8 cellular contexts compared by ENCODE assay signal in the genomic region with DNA sequence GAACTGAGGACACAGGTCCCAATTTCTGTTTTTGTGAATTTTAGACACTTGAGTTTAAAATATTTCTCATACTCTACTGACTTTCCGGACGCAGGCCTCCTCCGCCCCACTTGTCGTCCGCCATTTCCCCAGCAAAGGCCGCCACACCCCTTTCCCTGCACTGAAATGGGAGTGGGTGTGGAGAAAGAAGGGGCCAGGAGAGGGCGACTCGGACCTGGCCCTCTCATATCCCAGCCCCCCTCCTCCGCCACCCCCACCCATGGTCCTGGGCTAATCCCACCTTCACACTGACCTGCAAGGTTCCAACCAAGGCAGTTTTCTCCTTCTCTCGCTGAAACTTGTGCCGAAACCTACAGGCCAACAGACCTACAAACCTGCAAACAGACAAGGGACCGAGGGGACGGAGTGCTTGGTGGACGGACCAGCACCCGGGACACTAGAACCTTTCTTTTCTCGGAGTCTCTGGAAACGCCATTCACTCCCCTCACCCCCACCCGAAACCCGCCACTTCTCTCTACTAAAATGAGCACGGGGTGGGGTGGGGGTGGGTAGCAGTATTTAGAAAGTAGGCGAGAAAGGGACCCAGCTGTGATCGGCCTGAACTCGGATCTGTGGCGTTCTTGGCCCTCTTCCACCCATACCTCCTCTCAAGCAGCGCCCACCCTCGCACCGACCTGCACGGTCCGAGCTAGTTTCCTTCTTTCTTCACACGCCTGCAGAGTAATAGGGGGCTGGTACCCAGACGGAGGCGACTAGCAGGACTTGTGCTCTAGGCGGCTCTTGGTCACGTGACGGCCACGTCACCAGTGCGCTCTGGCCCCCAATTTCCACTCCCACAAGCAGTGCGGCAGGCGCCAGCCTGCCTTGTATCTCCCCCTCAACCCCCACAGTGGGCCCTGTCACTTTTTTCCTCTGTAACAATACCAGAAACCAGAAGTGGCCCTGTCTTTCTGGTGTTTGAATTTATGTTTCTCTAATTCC. TPM values are rescaled to one million over a fixed set of nuclear protein-coding genes. Genes with fewer than 3 reads are reported as not detected.
DNase-seq lines count a peak whose midpoint lies in the region; ATAC-seq, FAIRE-seq and TF ChIP-seq lines count a peak whose summit lies in the region.

A gene (minus strand): TSS at position 790 of the 981 bp plus-strand sequence. CDS start 1,380 bp downstream, outside the sequence.

- no peak within 1 kb of the TSS for H2BK15ac ChIP-seq in H1 (ENCODE audit: low read length)
- H2BK15ac ChIP-seq in mesendoderm (replicated peaks; ENCODE audit: low read depth): no peak within 1 kb of the TSS

- POLR2A ChIA-PET in activated CD8-positive, alpha-beta T cell treated with anti-CD3 and anti-CD28 coated beads for 36 hours (lab: Charles Lee): no interaction called here
- POLR2A ChIA-PET in H1 (lab: Charles Lee; ENCODE audit: partially characterized antibody): interaction anchor here (1.0 to 1.9 kb wide), 2 partner anchors 42 to 314 kb away, joined by 3 to 5 read pairs; a partner anchor contains a TSS

- H4K8ac ChIP-seq in H1 (ENCODE audit: extremely low read depth, insufficient read depth, low read length): peak within 1 kb of the TSS; percentile 81
- no peak within 1 kb of the TSS for H4K8ac ChIP-seq in mesendoderm (ENCODE audit: low read depth, low read length)

- H2BK120ac ChIP-seq in H1 (replicated peaks; ENCODE audit: low read depth, low read length) (no peak within 1 kb of the TSS), mesendoderm (ENCODE audit: low read depth, low read length) (no peak within 1 kb of the TSS)

- H2AK5ac ChIP-seq in H1 (ENCODE audit: low read depth, low read length) (no peak within 1 kb of the TSS), mesendoderm (ENCODE audit: low read length) (no peak within 1 kb of the TSS)

- H3K4me1 ChIP-seq in BLaER1: peaks cover 22% of the 10 kb centered on the region
- peaks cover 0 to 5% (median 0%) of the 10 kb centered on the region in 4 experiments; a peak in 1 of 7 replicates for H3K4me1 ChIP-seq in H1 (replicated peaks in 1 of 4; ENCODE audit: control insufficient read depth in 3 of 4, insufficient read depth in 4 of 4, low read length in 3 of 4)
- no peaks in the 10 kb centered on the region for H3K4me1 ChIP-seq in mesendoderm (ENCODE audit: control insufficient read depth, low read depth, low read length)

- peak within 1 kb of the TSS; percentile 60; the same call in 1 of the 2 replicates for H2BK12ac ChIP-seq in H1 (ENCODE audit: low read depth, low read length)

- H3K14ac ChIP-seq in H1 (ENCODE audit: insufficient read length): no peak within 1 kb of the TSS

- H3K9ac ChIP-seq in BLaER1 (peak within 1 kb of the TSS; percentile 73), H1 (replicated peaks in 1 of 4; ENCODE audit: extremely low read depth in 1 of 4, low read depth in 3 of 4, low read length in 3 of 4) (peak within 1 kb of the TSS; percentile 46 to 92 (median 62)), mesendoderm (ENCODE audit: low read length) (peak within 1 kb of the TSS; percentile 85)

- no peak for TF ChIP-seq CTCF in activated CD8-positive, alpha-beta T cell treated with anti-CD3 and anti-CD28 coated beads for 36 hours (IDR thresholded peaks at IDR 0.05)
- peak; percentile 47 to 50 (median 50) for TF ChIP-seq CTCF in H1 (IDR thresholded peaks at IDR 0.05; ENCODE audit: control extremely low read depth in 1 of 3, insufficient read depth in 1 of 3, low read depth in 1 of 3, low read length in 3 of 3)

- H3K9me3 ChIP-seq in BLaER1: no peaks in the 10 kb centered on the region
- no peaks in the 10 kb centered on the region for H3K9me3 ChIP-seq in H1 (ENCODE audit: insufficient read depth in 2 of 2, low read depth in 1 of 2, low read length in 1 of 2)

- H3K23ac ChIP-seq in H1 (ENCODE audit: insufficient read length) (no peak within 1 kb of the TSS), mesendoderm (ENCODE audit: low read length) (no peak within 1 kb of the TSS)

- CTCF ChIA-PET in activated CD8-positive, alpha-beta T cell treated with anti-CD3 and anti-CD28 coated beads for 36 hours (lab: Charles Lee): no interaction called here
- CTCF ChIA-PET in H1 (lab: Charles Lee; ENCODE audit: partially characterized antibody): interaction anchor here (1.1 to 1.3 kb wide), 2 partner anchors 9 to 180 kb away, joined by 3 to 4 read pairs; no protein-coding TSS in a partner anchor

- peak; percentile 82 for FAIRE-seq in H1 (lab: Jason Lieb, UNC)

- peak; percentile 60 to 64 for TF ChIP-seq RAD21 in H1 (IDR thresholded peaks at IDR 0.05 in 1 of 2, conservative IDR thresholded peaks at IDR 0.05 in 1 of 2; ENCODE audit: low read depth in 2 of 2, low read length in 2 of 2)

- H3K27ac ChIP-seq in BLaER1 (0 out of 2 replicates have a peak within 1 kb of the TSS, but pooled peaks have one; percentile 35), H1 (ENCODE audit: low read depth, low read length) (peak within 1 kb of the TSS; percentile 85), mesendoderm (ENCODE audit: low read depth, low read length) (peak within 1 kb of the TSS; percentile 72)

- peak within 1 kb of the TSS; percentile 88 for H3K4me3 Mint-ChIP-seq in activated CD8-positive, alpha-beta T cell treated with anti-CD3 and anti-CD28 coated beads for 36 hours

- H3K4me2 ChIP-seq in BLaER1 (peak within 1 kb of the TSS; percentile 73), H1 (ENCODE audit: insufficient read depth in 1 of 2, low read depth in 2 of 2, low read length in 2 of 2) (peak within 1 kb of the TSS; percentile 74 to 76), mesendoderm (ENCODE audit: low read length) (peak within 1 kb of the TSS; percentile 48)

- H2BK5ac ChIP-seq in H1 (ENCODE audit: low read depth, low read length) (peak within 1 kb of the TSS; percentile 71), mesendoderm (ENCODE audit: low read length) (no peak within 1 kb of the TSS)

- H3K36me3 ChIP-seq in BLaER1 (0 out of 2 replicates have a peak, but pooled peaks cover 4% of the 10 kb centered on the region), H1 (ENCODE audit: control insufficient read depth in 2 of 4, insufficient read depth in 4 of 4, low read length in 3 of 4) (peaks cover 0 to 4% (median 0%) of the 10 kb centered on the region in 4 experiments; a peak in 1 of 8 replicates), mesendoderm (ENCODE audit: control insufficient read depth, insufficient read depth, low read length) (no peaks in the 10 kb centered on the region)

- ATAC-seq in HG03439 (IDR thresholded peaks at IDR 0.05; ENCODE audit: unreplicated experiment): peak; percentile 97
- peak; percentile 80 for ATAC-seq in activated CD8-positive, alpha-beta T cell treated with anti-CD3 and anti-CD28 coated beads for 36 hours

- no peaks in the 10 kb centered on the region for H3K27me3 Mint-ChIP-seq in activated CD8-positive, alpha-beta T cell treated with anti-CD3 and anti-CD28 coated beads for 36 hours

- H2BK20ac ChIP-seq in H1 (ENCODE audit: low read length): no peak within 1 kb of the TSS

- H4K91ac ChIP-seq in H1 (replicated peaks; ENCODE audit: insufficient read length, low read length): no peak within 1 kb of the TSS

- peak within 1 kb of the TSS; percentile 91 for H3K27ac Mint-ChIP-seq in activated CD8-positive, alpha-beta T cell treated with anti-CD3 and anti-CD28 coated beads for 36 hours

- intact Hi-C loops in activated CD8-positive, alpha-beta T cell treated with anti-CD3 and anti-CD28 coated beads for 36 hours (cut with micrococcal nuclease): no loop called here

- H4K20me1 ChIP-seq in BLaER1: no peaks in the 10 kb centered on the region
- no peaks in the 10 kb centered on the region for H4K20me1 ChIP-seq in H1 (replicated peaks in 1 of 2; ENCODE audit: control insufficient read depth in 1 of 2, insufficient read depth in 2 of 2, low read length in 2 of 2)

- peak; percentile 42 to 80 for DNase-seq in NCI-H526 (lab: John Stamatoyannopoulos, UW)
- peak; percentile 86 for DNase-seq in activated CD8-positive, alpha-beta T cell treated with anti-CD3 and anti-CD28 coated beads for 36 hours
- peak in 1 of 2 experiments; percentile 65 for DNase-seq in H1 (ENCODE audit: low read depth in 1 of 2, low spot score in 2 of 2)
- peak; percentile 86 for DNase-seq in mesendoderm
- DNase-seq in stimulated activated CD8-positive, alpha-beta memory T cell treated with anti-CD3 and anti-CD28 coated beads, Interleukin-15, amount 100 ng/mL, for 4 hours (ENCODE audit: low read depth in 2 of 2): peak; percentile 54 to 58

- peak within 1 kb of the TSS; percentile 74 for H3K56ac ChIP-seq in H1 (replicated peaks; ENCODE audit: insufficient read length, low read depth, low read length)
- peak within 1 kb of the TSS; percentile 91 for H3K56ac ChIP-seq in mesendoderm (ENCODE audit: low read length)

- H3K79me1 ChIP-seq in H1 (ENCODE audit: low read depth, low read length): no peaks in the 10 kb centered on the region
- H3K79me1 ChIP-seq in mesendoderm (ENCODE audit: low read length): no peaks in the 10 kb centered on the region

- H3K79me2 ChIP-seq in H1 (ENCODE audit: control insufficient read depth in 1 of 2, insufficient read depth in 2 of 2, low read length in 2 of 2) (peaks cover 0 to 5% of the 10 kb centered on the region in 2 experiments; a peak in 1 of 4 replicates), mesendoderm (ENCODE audit: control insufficient read depth, insufficient read depth, low read length) (no peaks in the 10 kb centered on the region)

- peak within 1 kb of the TSS; percentile 81 for H4K5ac ChIP-seq in H1 (ENCODE audit: insufficient read length, low read depth, low read length)
- no peak within 1 kb of the TSS for H4K5ac ChIP-seq in mesendoderm (ENCODE audit: low read length)

- H3K9me3 Mint-ChIP-seq in activated CD8-positive, alpha-beta T cell treated with anti-CD3 and anti-CD28 coated beads for 36 hours: no peaks in the 10 kb centered on the region

- H3K4me1 Mint-ChIP-seq in activated CD8-positive, alpha-beta T cell treated with anti-CD3 and anti-CD28 coated beads for 36 hours (ENCODE audit: low read depth): peaks cover 44% of the 10 kb centered on the region

- peak within 1 kb of the TSS; percentile 70 for H3K4me3 ChIP-seq in BLaER1
- peak within 1 kb of the TSS; percentile 62 to 79 (median 74) for H3K4me3 ChIP-seq in H1 (ENCODE audit: extremely low read depth in 1 of 4, insufficient read depth in 2 of 4, low read depth in 3 of 4, low read length in 4 of 4)
- peak within 1 kb of the TSS; percentile 79 for H3K4me3 ChIP-seq in mesendoderm (ENCODE audit: low read length)

- TF ChIP-seq POLR2A in GM19193 (IDR thresholded peaks at IDR 0.05; ENCODE audit: extremely low read depth, insufficient read depth, insufficient read length) (peak; percentile 58), H1 (IDR thresholded peaks at IDR 0.05; ENCODE audit: control extremely low read depth in 1 of 2, low read depth in 2 of 2, low read length in 2 of 2) (peak; percentile 64 to 67)

- WGBS in H1 (ENCODE audit: extremely low coverage in 1 of 2, insufficient coverage in 1 of 2, insufficient read length in 1 of 2, insufficient replicate concordance in 2 of 2, low coverage in 1 of 2, low lambda C conversion rate in 2 of 2, missing lambda C conversion rate in 1 of 2), 2 experiments: 5% methylated on average over 16 of the region's 39 CpGs; no CpG with 5 or more reads in 1 of the 2 experiments
- no CpG with 5 or more reads among the region's 39 CpGs for WGBS in mesendoderm (ENCODE audit: extremely low coverage, insufficient coverage, low lambda C conversion rate)

- H3K4ac ChIP-seq in H1 (replicated peaks; ENCODE audit: insufficient read length, low read depth, low read length) (no peak within 1 kb of the TSS), mesendoderm (ENCODE audit: low read depth, low read length) (peak within 1 kb of the TSS; percentile 91)

- no peak within 1 kb of the TSS for H2AFZ ChIP-seq in H1 (ENCODE audit: low read length)

- H3K18ac ChIP-seq in H1 (ENCODE audit: extremely low read depth, low read length) (peak within 1 kb of the TSS; percentile 78), mesendoderm (ENCODE audit: low read length) (peak within 1 kb of the TSS; percentile 93)

- peaks cover 7% of the 10 kb centered on the region for H3K36me3 Mint-ChIP-seq in activated CD8-positive, alpha-beta T cell treated with anti-CD3 and anti-CD28 coated beads for 36 hours (ENCODE audit: low read depth)

- H3K27me3 ChIP-seq in BLaER1: no peaks in the 10 kb centered on the region
- H3K27me3 ChIP-seq in H1 (replicated peaks in 1 of 4; ENCODE audit: control insufficient read depth in 3 of 4, extremely low read depth in 1 of 4, insufficient read depth in 3 of 4, low read length in 3 of 4): no peaks in the 10 kb centered on the region
- no peaks in the 10 kb centered on the region for H3K27me3 ChIP-seq in mesendoderm (ENCODE audit: insufficient read depth, low read length, poor library complexity)

- no peak for TF ChIP-seq EP300 in H1 (IDR thresholded peaks at IDR 0.05; ENCODE audit: borderline replicate concordance in 1 of 2, low read depth in 2 of 2, low read length in 2 of 2)

- no peaks in the 10 kb centered on the region for H3K23me2 ChIP-seq in H1 (ENCODE audit: low read depth, low read length)

RNA-seq across cellular contexts. Expression of the gene that starts here (rescaled TPM):
- total RNA-seq in activated CD8-positive, alpha-beta T cell treated with anti-CD3 and anti-CD28 coated beads for 36 hours: 10 to 100 TPM; 41.7 to 41.8 TPM
- 36.6 and 40.0 TPM in 2 replicates for total RNA-seq in H1 (2021; fragmentation: NEBNext Ultra II Directional; extraction: Animal tissue kit (Norgen Biotek cat#: 25700))
- 18.3 and 24.9 TPM in 2 replicates for polyA plus RNA-seq in H1 (2011; rRNA removed)
- 24.3 TPM for polyA plus RNA-seq in H1 (2011; cell fraction: cytosol; rRNA removed)
- 32.3 TPM for polyA plus RNA-seq in H1 (2011; cell fraction: nucleus; rRNA removed)
- 35.5 to 37.9 TPM (median 37.1 TPM) in 4 replicates for polyA plus RNA-seq in H1 (2012, experiment 1 of 2)
- polyA plus RNA-seq in H1 (2012, experiment 2 of 2): 25.6 TPM
- polyA plus RNA-seq in H1 (2013, experiment 1 of 2): 33.8 TPM
- polyA plus RNA-seq in H1 (2013, experiment 2 of 2): 31.6 TPM
- polyA minus RNA-seq in H1 (2011; rRNA and poly(A)+ RNA removed): 9.2 and 21.3 TPM in 2 replicates
- 5.1 TPM for polyA minus RNA-seq in H1 (2011; cell fraction: cytosol; rRNA and poly(A)+ RNA removed)
- 11.7 TPM for polyA minus RNA-seq in H1 (2011; cell fraction: nucleus; rRNA and poly(A)+ RNA removed)
- 39.0 TPM for polyA plus RNA-seq in mesendoderm (2013, experiment 1 of 2)
- 41.0 TPM for polyA plus RNA-seq in mesendoderm (2013, experiment 2 of 2)

Comparison
In these comparisons a context has a peak if more than half of its experiments do, and no peak if none do; other contexts are left out.
1. H3K27ac ChIP-seq: peak in every context shown above with its lines; median percentile 85 in H1; 72 in mesendoderm; 35 in BLaER1.